ENCODE assay signal across 13 cellular contexts in genomic region chr1:35727434-35727825, GRCh38.
"Had no signal": no experiment of that assay in that cellular context is flagged by ENCODE, and none has a peak within 500 bp of the region (broad histone marks: within the 10 kb centered on the region; RNA-seq: fewer than 3 reads in every experiment).

No MANE protein-coding gene starts in this region.

- H3K4me3 Mint-ChIP-seq: activated CD4-positive, alpha-beta memory T cell treated with anti-CD3 and anti-CD28 coated beads, Interleukin-2, amount 10 ng/mL, durations not matched to agents 7 days and 5 days; activated naive CD8-positive, alpha-beta T cell treated with anti-CD3 and anti-CD28 coated beads, Interleukin-2, amount 50 U/mL, for 24 hours; activated T-cell treated with anti-CD3 and anti-CD28 coated beads, Interleukin-2, amount 50 U/mL, for 72 hours; immature natural killer cell; naive thymus-derived CD8-positive, alpha-beta T cell; neural progenitor cell; stimulated activated effector memory CD8-positive, alpha-beta T cell treated with anti-CD3 and anti-CD28 coated beads, Interleukin-12 subunit alpha, Interleukin-12 subunit beta, amount 100 ng/mL, for 72 hours; stimulated activated naive CD8-positive, alpha-beta T cell treated with anti-CD3 and anti-CD28 coated beads, Interleukin-15, amount 100 ng/mL, for 72 hours had no signal

- H3K9me3 ChIP-seq: lower lobe of right lung, tibial artery had no signal

- H3K36me3 Mint-ChIP-seq: immature natural killer cell; naive thymus-derived CD8-positive, alpha-beta T cell had no signal

- DNase-seq: activated gamma-delta T cell, T1000 had no signal

- H3K27me3 Mint-ChIP-seq: activated CD4-positive, alpha-beta memory T cell treated with anti-CD3 and anti-CD28 coated beads, Interleukin-2, amount 10 ng/mL, durations not matched to agents 7 days and 5 days; activated naive CD8-positive, alpha-beta T cell treated with anti-CD3 and anti-CD28 coated beads, Interleukin-2, amount 50 U/mL, for 24 hours; stimulated activated naive CD8-positive, alpha-beta T cell treated with anti-CD3 and anti-CD28 coated beads, Interleukin-15, amount 100 ng/mL, for 72 hours had no signal

- H3K4me3 ChIP-seq: hepatocyte, lower lobe of right lung, neural progenitor cell, tibial artery had no signal

- H3K4me1 Mint-ChIP-seq: activated CD4-positive, alpha-beta memory T cell treated with anti-CD3 and anti-CD28 coated beads, Interleukin-2, amount 10 ng/mL, durations not matched to agents 7 days and 5 days; activated naive CD8-positive, alpha-beta T cell treated with anti-CD3 and anti-CD28 coated beads, Interleukin-2, amount 50 U/mL, for 24 hours had no signal

- H3K27ac Mint-ChIP-seq: activated CD4-positive, alpha-beta memory T cell treated with anti-CD3 and anti-CD28 coated beads, Interleukin-2, amount 10 ng/mL, durations not matched to agents 7 days and 5 days; activated naive CD8-positive, alpha-beta T cell treated with anti-CD3 and anti-CD28 coated beads, Interleukin-2, amount 50 U/mL, for 24 hours; activated T-cell treated with anti-CD3 and anti-CD28 coated beads, Interleukin-2, amount 50 U/mL, for 72 hours; immature natural killer cell; stimulated activated effector memory CD8-positive, alpha-beta T cell treated with anti-CD3 and anti-CD28 coated beads, Interleukin-12 subunit alpha, Interleukin-12 subunit beta, amount 100 ng/mL, for 72 hours had no signal

- H3K36me3 ChIP-seq: lower lobe of right lung, neural progenitor cell, tibial artery had no signal

- H3K9me3 Mint-ChIP-seq: activated CD4-positive, alpha-beta memory T cell treated with anti-CD3 and anti-CD28 coated beads, Interleukin-2, amount 10 ng/mL, durations not matched to agents 7 days and 5 days; activated naive CD8-positive, alpha-beta T cell treated with anti-CD3 and anti-CD28 coated beads, Interleukin-2, amount 50 U/mL, for 24 hours; activated T-cell treated with anti-CD3 and anti-CD28 coated beads, Interleukin-2, amount 50 U/mL, for 72 hours; immature natural killer cell; naive thymus-derived CD8-positive, alpha-beta T cell; neural progenitor cell; stimulated activated effector memory CD8-positive, alpha-beta T cell treated with anti-CD3 and anti-CD28 coated beads, Interleukin-12 subunit alpha, Interleukin-12 subunit beta, amount 100 ng/mL, for 72 hours; stimulated activated naive CD8-positive, alpha-beta T cell treated with anti-CD3 and anti-CD28 coated beads, Interleukin-15, amount 100 ng/mL, for 72 hours had no signal

- H3K27ac ChIP-seq: hepatocyte, lower lobe of right lung, neural progenitor cell, tibial artery had no signal

- H3K4me1 ChIP-seq: tibial artery had no signal
